In genomic region chr2:221518937-221519635, GRCh38 we compare ENCODE assay signal across 15 cellular contexts. TPM values are rescaled to one million over a fixed set of nuclear protein-coding genes. Genes with fewer than 3 reads are reported as not detected.
DNase-seq lines count a peak whose midpoint lies in the region; ATAC-seq and TF ChIP-seq lines count a peak whose summit lies in the region.
"Had no signal": no experiment of that assay in that cellular context is flagged by ENCODE, and none has a peak within 500 bp of the region (broad histone marks: within the 10 kb centered on the region; RNA-seq: fewer than 3 reads in every experiment).

No MANE protein-coding gene starts in this region.

- no peak overlapping the region for H3K27ac Mint-ChIP-seq in T-helper 2 cell treated with Interferon-gamma antibody and Interleukin-4, amounts not matched to agents 5 μg/mL and 100 μg/mL, for 36 hours
- H3K27ac Mint-ChIP-seq: T-helper 17 cell had no signal

- H3K4me3 ChIP-seq in left ventricle myocardium inferior = no peak overlapping the region
- no peak overlapping the region for H3K4me3 ChIP-seq in smooth muscle cell
- H3K4me3 ChIP-seq: body of pancreas, HAP-1, tibial nerve had no signal

- WGBS in smooth muscle cell (ENCODE audit: low lambda C conversion rate) = 88% methylated on average over 7 of the region's 7 CpGs

- H3F3A ChIP-seq in smooth muscle cell (ENCODE audit: low read depth) = peaks cover 8% of the 10 kb centered on the region

- peak overlapping the region; percentile 46 for H3K27ac ChIP-seq in left ventricle myocardium inferior (replicated peaks)
- H3K27ac ChIP-seq in smooth muscle cell (ENCODE audit: low read depth) = peak overlapping the region; percentile 96
- H3K27ac ChIP-seq: body of pancreas, tibial nerve had no signal

- peak overlapping the region; percentile 71 for H3K4me2 ChIP-seq in smooth muscle cell

- no peaks in the 10 kb centered on the region for H3K9me3 Mint-ChIP-seq in T-helper 2 cell treated with Interferon-gamma antibody and Interleukin-4, amounts not matched to agents 5 μg/mL and 100 μg/mL, for 36 hours
- H3K9me3 Mint-ChIP-seq: naive thymus-derived CD8-positive, alpha-beta T cell had no signal

- no peak overlapping the region for H2AFZ ChIP-seq in smooth muscle cell (ENCODE audit: low read depth)

- no peak for TF ChIP-seq CTCF in left ventricle myocardium inferior (IDR thresholded peaks at IDR 0.05; ENCODE audit: borderline replicate concordance)
- TF ChIP-seq CTCF in smooth muscle cell (IDR thresholded peaks at IDR 0.05; ENCODE audit: borderline replicate concordance, insufficient read depth, poor library complexity, severe bottlenecking) = no peak

- H3K9ac ChIP-seq in smooth muscle cell (ENCODE audit: low read depth) = peak overlapping the region; percentile 80

- ATAC-seq in HG02973 (IDR thresholded peaks at IDR 0.05; ENCODE audit: unreplicated experiment) = no peak
- ATAC-seq: body of pancreas had no signal

- no peak overlapping the region for H3K4me3 Mint-ChIP-seq in T-helper 2 cell treated with Interferon-gamma antibody and Interleukin-4, amounts not matched to agents 5 μg/mL and 100 μg/mL, for 36 hours
- H3K4me3 Mint-ChIP-seq: T-helper 17 cell had no signal

- H3K79me2 ChIP-seq in smooth muscle cell (ENCODE audit: low read depth) = no peaks in the 10 kb centered on the region

- intact Hi-C loops in left ventricle myocardium inferior (cut with micrococcal nuclease) = no loop called here

- peak; percentile 3 to 19 for DNase-seq in activated CD4-positive, alpha-beta T cell treated with anti-CD3 and anti-CD28 coated beads for 4 hours
- no peak for DNase-seq in activated CD4-positive, alpha-beta T cell treated with anti-CD3 and anti-CD28 coated beads, Interleukin-2, amount 50 U/mL, for 4 hours
- peak; percentile 12 for DNase-seq in T-helper 2 cell treated with Interferon-gamma antibody and Interleukin-4, amounts not matched to agents 5 μg/mL and 100 μg/mL, for 36 hours (ENCODE audit: low spot score)
- DNase-seq in left ventricle myocardium inferior (no peak), smooth muscle cell (lab: John Stamatoyannopoulos, UW; ENCODE audit: unreplicated experiment) (no peak), hepatic stellate cell (ENCODE audit: low spot score) (no peak)
- DNase-seq in activated effector memory CD4-positive, alpha-beta T cell treated with anti-CD3 and anti-CD28 coated beads, Interleukin-2, amount 50 U/mL, for 16 hours = no peak
- DNase-seq: body of pancreas; NCI-H1694; NK-92 treated with Interleukin-12 subunit alpha and Interleukin-12 subunit beta, amount 100 ng/mL, for 24 hours had no signal

- H3K36me3 ChIP-seq in left ventricle myocardium inferior (no peaks in the 10 kb centered on the region), smooth muscle cell (ENCODE audit: low read depth) (no peaks in the 10 kb centered on the region)
- H3K36me3 ChIP-seq: HAP-1, tibial nerve had no signal

- peaks cover 8% of the 10 kb centered on the region for H3K27me3 Mint-ChIP-seq in T-helper 2 cell treated with Interferon-gamma antibody and Interleukin-4, amounts not matched to agents 5 μg/mL and 100 μg/mL, for 36 hours (ENCODE audit: low read depth)
- H3K27me3 Mint-ChIP-seq: T-helper 17 cell had no signal

- H3K4me1 ChIP-seq in left ventricle myocardium inferior (peaks cover 42% of the 10 kb centered on the region), smooth muscle cell (ENCODE audit: low read depth) (peaks cover 36% of the 10 kb centered on the region)
- H3K4me1 ChIP-seq: body of pancreas had no signal

- H3K27me3 ChIP-seq in left ventricle myocardium inferior (ENCODE audit: low read depth) (no peaks in the 10 kb centered on the region), smooth muscle cell (ENCODE audit: low read depth) (peaks cover 2% of the 10 kb centered on the region)
- H3K27me3 ChIP-seq: body of pancreas, tibial nerve had no signal

- no peaks in the 10 kb centered on the region for H3K9me3 ChIP-seq in left ventricle myocardium inferior (replicated peaks)
- H3K9me3 ChIP-seq in smooth muscle cell (replicated peaks; ENCODE audit: low read depth) = no peaks in the 10 kb centered on the region
- H3K9me3 ChIP-seq: body of pancreas, HAP-1, tibial nerve had no signal

- peaks cover 11% of the 10 kb centered on the region for H3K4me1 Mint-ChIP-seq in T-helper 2 cell treated with Interferon-gamma antibody and Interleukin-4, amounts not matched to agents 5 μg/mL and 100 μg/mL, for 36 hours (ENCODE audit: low read depth)

- peaks cover 5% of the 10 kb centered on the region for H3K36me3 Mint-ChIP-seq in T-helper 2 cell treated with Interferon-gamma antibody and Interleukin-4, amounts not matched to agents 5 μg/mL and 100 μg/mL, for 36 hours (ENCODE audit: low read depth)
- H3K36me3 Mint-ChIP-seq: naive thymus-derived CD8-positive, alpha-beta T cell had no signal

- no peaks in the 10 kb centered on the region for H4K20me1 ChIP-seq in smooth muscle cell (ENCODE audit: low read depth)

RNA-seq across cellular contexts. Expression of gene EPHA4, which starts 53.0 kb away (rescaled TPM):
- total RNA-seq in left ventricle myocardium inferior = 40.6 TPM
- total RNA-seq in smooth muscle cell = 34.1 and 48.3 TPM in 2 replicates
- 2.8 and 9.3 TPM in 2 replicates for polyA plus RNA-seq in smooth muscle cell

Comparison
In these comparisons a context has a peak if more than half of its experiments do, and no peak if none do; other contexts are left out.
1. DNase-seq: peak in activated CD4-positive, alpha-beta T cell treated with anti-CD3 and anti-CD28 coated beads for 4 hours (2 of 2) and T-helper 2 cell treated with Interferon-gamma antibody and Interleukin-4, amounts not matched to agents 5 μg/mL and 100 μg/mL, for 36 hours (single experiment); none in activated CD4-positive, alpha-beta T cell treated with anti-CD3 and anti-CD28 coated beads, Interleukin-2, amount 50 U/mL, for 4 hours (0 of 2), left ventricle myocardium inferior (single experiment), smooth muscle cell (single experiment), activated effector memory CD4-positive, alpha-beta T cell treated with anti-CD3 and anti-CD28 coated beads, Interleukin-2, amount 50 U/mL, for 16 hours (single experiment) and hepatic stellate cell (single experiment).